In genomic region chr6:113903666-113904330, GRCh38 we compare ENCODE assay signal across 11 cellular contexts.
A peak's percentile ranks its signal among the peaks of the same experiment; 100 is the strongest.
DNase-seq lines count a peak whose midpoint lies in the region; TF ChIP-seq lines count a peak whose summit lies in the region.
"Had no signal": no experiment of that assay in that cellular context is flagged by ENCODE, and none has a peak within 500 bp of the region (broad histone marks: within the 10 kb centered on the region; RNA-seq: fewer than 3 reads in every experiment).

No MANE protein-coding gene starts in this region.

- no peak overlapping the region for H3K4me3 ChIP-seq in astrocyte of the spinal cord (ENCODE audit: low read depth, low read length)
- H3K4me3 ChIP-seq: thoracic aorta had no signal

- no peak for TF ChIP-seq CTCF in astrocyte of the spinal cord (IDR thresholded peaks at IDR 0.05; ENCODE audit: low read depth, low read length)

- DNase-seq in EH (ENCODE audit: low read depth) = peak; percentile 91
- peak; percentile 23 for DNase-seq in astrocyte of the spinal cord (ENCODE audit: low read depth, low spot score)
- peak; percentile 78 for DNase-seq in iris pigment epithelial cell (ENCODE audit: low read depth)
- peak; percentile 5 for DNase-seq in pons (ENCODE audit: low spot score)
- DNase-seq in HCEC 1CT = no peak
- DNase-seq in caudate nucleus (lab: John Stamatoyannopoulos, UW) = no peak
- DNase-seq in NCI-H446 (lab: John Stamatoyannopoulos, UW) = no peak
- DNase-seq in NOMO-1 treated with dmso at 0.1 percent for 144 hours (lab: John Stamatoyannopoulos, UW; ENCODE audit: unreplicated experiment) = no peak
- DNase-seq: H9, NCI-H146 had no signal

- H3K27ac ChIP-seq in caudate nucleus (ENCODE audit: low read depth, low read length) = no peak overlapping the region
- H3K27ac ChIP-seq: thoracic aorta had no signal

- in situ Hi-C loops in astrocyte of the spinal cord (cut with HindIII; ENCODE audit: low sequenced_read_pairs) = no loop called here

Comparison
In these comparisons a context has a peak if more than half of its experiments do, and no peak if none do; other contexts are left out.
1. DNase-seq: peak in EH (single experiment), astrocyte of the spinal cord (single experiment), iris pigment epithelial cell (single experiment) and pons (single experiment); none in HCEC 1CT (single experiment), caudate nucleus (0 of 61), NCI-H446 (0 of 2) and NOMO-1 treated with dmso at 0.1 percent for 144 hours (single experiment).